24 cellular contexts compared by ENCODE assay signal in the genomic region with DNA sequence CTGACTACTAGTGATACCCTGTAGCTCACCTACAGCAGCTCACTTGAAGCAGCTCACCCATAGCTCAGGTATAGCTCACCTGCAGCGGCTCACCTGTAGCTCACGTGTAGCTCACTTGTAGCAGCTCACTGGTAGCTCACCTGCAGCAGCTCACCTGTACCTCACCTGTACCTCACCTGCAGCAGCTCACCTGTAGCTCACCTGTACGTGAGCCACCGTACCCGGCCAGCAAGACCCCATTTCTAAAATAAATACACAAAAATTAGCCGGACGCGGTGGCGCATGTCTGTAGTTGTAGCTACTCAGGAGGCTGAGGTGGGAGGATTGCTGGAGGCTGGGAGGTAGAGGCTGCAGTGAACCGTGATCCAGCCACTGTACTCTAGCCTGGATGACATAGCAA. TPM values are rescaled to one million over a fixed set of nuclear protein-coding genes. Genes with fewer than 3 reads are reported as not detected.
DNase-seq lines count a peak whose midpoint lies in the region; ATAC-seq, FAIRE-seq and TF ChIP-seq lines count a peak whose summit lies in the region.
"Had no signal": no experiment of that assay in that cellular context is flagged by ENCODE, and none has a peak within 500 bp of the region (broad histone marks: within the 10 kb centered on the region; RNA-seq: fewer than 3 reads in every experiment).

No MANE protein-coding gene starts in this region.

- H3K4me3 ChIP-seq in GM23338 (no peak overlapping the region), coronary artery (no peak overlapping the region)
- H3K4me3 ChIP-seq: A549; BLaER1 treated with 17β-estradiol and CSF1 and Interleukin-3, amounts not matched to agents 10 nM and 100 nM had no signal

- intact Hi-C loops in posterior vena cava (cut with DNase I): no loop called here

- H3F3A ChIP-seq in GM23338 (replicated peaks; ENCODE audit: low read depth): 0 out of 2 replicates have a peak, but pooled peaks cover 4% of the 10 kb centered on the region

- H3K9me2 ChIP-seq in GM23338 (ENCODE audit: insufficient read depth): peaks cover 3% of the 10 kb centered on the region; the same call in 1 of the 2 replicates

- H3K9me3 Mint-ChIP-seq in GM23338: peaks cover 81% of the 10 kb centered on the region
- H3K9me3 Mint-ChIP-seq: HFFc6 had no signal

- no peak for TF ChIP-seq CTCF in GM23338 (conservative IDR thresholded peaks at IDR 0.05; ENCODE audit: low read depth in 2 of 2)
- TF ChIP-seq CTCF in coronary artery (IDR thresholded peaks at IDR 0.05): no peak

- H3K27me3 ChIP-seq in GM23338 (ENCODE audit: insufficient read depth): no peaks in the 10 kb centered on the region
- H3K27me3 ChIP-seq: BE2C; BLaER1 treated with 17β-estradiol and CSF1 and Interleukin-3, amounts not matched to agents 10 nM and 100 nM had no signal

- H3K36me3 ChIP-seq in GM23338 (ENCODE audit: insufficient read depth): no peaks in the 10 kb centered on the region; the same call in 1 of the 2 replicates
- H3K36me3 ChIP-seq: BE2C; BLaER1 treated with 17β-estradiol and CSF1 and Interleukin-3, amounts not matched to agents 10 nM and 100 nM had no signal

- H3K36me3 Mint-ChIP-seq in GM23338 (ENCODE audit: low read depth): peaks cover 25% of the 10 kb centered on the region
- H3K36me3 Mint-ChIP-seq: CD4-positive, alpha-beta memory T cell had no signal

- peaks cover 11% of the 10 kb centered on the region for H3K27me3 Mint-ChIP-seq in GM23338 (ENCODE audit: insufficient read depth, low read depth, poor library complexity)

- ATAC-seq in GM23338 (no peak), HG02981 (IDR thresholded peaks at IDR 0.05; ENCODE audit: unreplicated experiment) (no peak)
- ATAC-seq: A549 had no signal

- CTCF ChIA-PET in HEK293T (lab: Yijun Ruan, JAX): no interaction called here

- H3K4me2 ChIP-seq in GM23338: no peak overlapping the region
- H3K4me2 ChIP-seq: A549; BLaER1 treated with 17β-estradiol and CSF1 and Interleukin-3, amounts not matched to agents 10 nM and 100 nM had no signal

- POLR2A ChIA-PET in HEK293T (lab: Yijun Ruan, JAX): no interaction called here

- no peak overlapping the region for H3K4me3 Mint-ChIP-seq in GM23338
- H3K4me3 Mint-ChIP-seq: CD4-positive, alpha-beta memory T cell; HFFc6 had no signal

- H3K79me2 ChIP-seq in GM23338 (replicated peaks; ENCODE audit: insufficient read depth): no peaks in the 10 kb centered on the region

- no peaks in the 10 kb centered on the region for H4K20me1 ChIP-seq in GM23338 (replicated peaks; ENCODE audit: insufficient read depth)
- H4K20me1 ChIP-seq: BLaER1 treated with 17β-estradiol and CSF1 and Interleukin-3, amounts not matched to agents 10 nM and 100 nM had no signal

- no peak overlapping the region for H3K27ac Mint-ChIP-seq in GM23338
- H3K27ac Mint-ChIP-seq: CD4-positive, alpha-beta memory T cell; HFFc6 had no signal

- no peaks in the 10 kb centered on the region for H3K4me1 Mint-ChIP-seq in GM23338
- H3K4me1 Mint-ChIP-seq: CD4-positive, alpha-beta memory T cell had no signal

- H3K4me1 ChIP-seq in GM23338 (ENCODE audit: insufficient read depth): peaks cover 5% of the 10 kb centered on the region
- H3K4me1 ChIP-seq: A549; BE2C; BLaER1 treated with 17β-estradiol and CSF1 and Interleukin-3, amounts not matched to agents 10 nM and 100 nM had no signal

- H2AFZ ChIP-seq in GM23338: 0 out of 2 replicates have a peak overlapping the region, but pooled peaks have one; percentile 14

- no peak overlapping the region for H3K27ac ChIP-seq in GM23338 (ENCODE audit: low read depth)
- no peak overlapping the region for H3K27ac ChIP-seq in coronary artery
- H3K27ac ChIP-seq: A549; BLaER1 treated with 17β-estradiol and CSF1 and Interleukin-3, amounts not matched to agents 10 nM and 100 nM had no signal

- no peak for DNase-seq in GM23338 (ENCODE audit: low spot score)
- DNase-seq in HEK293T (ENCODE audit: extremely low spot score): no peak
- DNase-seq in coronary artery (ENCODE audit: low spot score): peak; percentile 38
- peak; percentile 56 for DNase-seq in posterior vena cava (ENCODE audit: low spot score)
- DNase-seq in cerebellum (ENCODE audit: low spot score): no peak
- no peak for DNase-seq in GM19239 (ENCODE audit: insufficient read length, low spot score)
- no peak for DNase-seq in NCI-H1694 treated with DMSO at 0.1 percent for 48 hours (lab: John Stamatoyannopoulos, UW)
- DNase-seq: 8988T; ACHN; AML-193; BE2C; Calu3; CD4-positive, alpha-beta memory T cell; COR-L47; DMS53; DMS79 treated with DMSO at 0.1 percent for 48 hours; GOT3; H7; HCEC 1CT; HFFc6 had no signal

- no peak for FAIRE-seq in GM19239 (lab: Jason Lieb, UNC)
- FAIRE-seq: A549 had no signal

TF ChIP-seq in GM23338, 12 proteins besides CTCF, POLR2A, EP300 and RAD21 (continues in another document):
- TF ChIP-seq ZNF331 (CRISPR knock-in tag; IDR thresholded peaks at IDR 0.05; ENCODE audit: low read depth) (no peak), NANOG (IDR thresholded peaks at IDR 0.05; ENCODE audit: borderline replicate concordance) (no peak), EZH2phosphoT487 (IDR thresholded peaks at IDR 0.05; ENCODE audit: unreplicated experiment) (no peak), EZH2 (IDR thresholded peaks at IDR 0.05; ENCODE audit: low read depth, unreplicated experiment) (no peak)
- TF ChIP-seq, protein P1, sequence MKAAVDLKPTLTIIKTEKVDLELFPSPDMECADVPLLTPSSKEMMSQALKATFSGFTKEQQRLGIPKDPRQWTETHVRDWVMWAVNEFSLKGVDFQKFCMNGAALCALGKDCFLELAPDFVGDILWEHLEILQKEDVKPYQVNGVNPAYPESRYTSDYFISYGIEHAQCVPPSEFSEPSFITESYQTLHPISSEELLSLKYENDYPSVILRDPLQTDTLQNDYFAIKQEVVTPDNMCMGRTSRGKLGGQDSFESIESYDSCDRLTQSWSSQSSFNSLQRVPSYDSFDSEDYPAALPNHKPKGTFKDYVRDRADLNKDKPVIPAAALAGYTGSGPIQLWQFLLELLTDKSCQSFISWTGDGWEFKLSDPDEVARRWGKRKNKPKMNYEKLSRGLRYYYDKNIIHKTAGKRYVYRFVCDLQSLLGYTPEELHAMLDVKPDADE (IDR thresholded peaks at IDR 0.05): no peak

TF ChIP-seq in HEK293T, 16 proteins besides CTCF, POLR2A, EP300 and RAD21:
- TF ChIP-seq, protein P2, sequence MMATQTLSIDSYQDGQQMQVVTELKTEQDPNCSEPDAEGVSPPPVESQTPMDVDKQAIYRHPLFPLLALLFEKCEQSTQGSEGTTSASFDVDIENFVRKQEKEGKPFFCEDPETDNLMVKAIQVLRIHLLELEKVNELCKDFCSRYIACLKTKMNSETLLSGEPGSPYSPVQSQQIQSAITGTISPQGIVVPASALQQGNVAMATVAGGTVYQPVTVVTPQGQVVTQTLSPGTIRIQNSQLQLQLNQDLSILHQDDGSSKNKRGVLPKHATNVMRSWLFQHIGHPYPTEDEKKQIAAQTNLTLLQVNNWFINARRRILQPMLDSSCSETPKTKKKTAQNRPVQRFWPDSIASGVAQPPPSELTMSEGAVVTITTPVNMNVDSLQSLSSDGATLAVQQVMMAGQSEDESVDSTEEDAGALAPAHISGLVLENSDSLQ (IDR thresholded peaks at IDR 0.05): no peak
- TF ChIP-seq LEF1 (IDR thresholded peaks at IDR 0.05; ENCODE audit: borderline replicate concordance) (no peak), CTBP1 (IDR thresholded peaks at IDR 0.05; ENCODE audit: borderline replicate concordance) (peak; percentile 16; the same call in 1 of the 2 replicates), FOXM1 (IDR thresholded peaks at IDR 0.05; ENCODE audit: borderline replicate concordance) (no peak), ELF4 (IDR thresholded peaks at IDR 0.05) (no peak), L3MBTL2 (conservative IDR thresholded peaks at IDR 0.05) (no peak), HDGF (IDR thresholded peaks at IDR 0.05; ENCODE audit: borderline replicate concordance) (no peak), FOXA1 (IDR thresholded peaks at IDR 0.05) (no peak)

RNA-seq across cellular contexts. Expression of gene SHOX, which starts 30.6 kb away (rescaled TPM):
- not detected in 2 replicates for total RNA-seq in GM23338 (2014; rRNA removed; shearing (Covaris generic))
- polyA plus RNA-seq in GM23338 (2016; fragmentation: Nextera tagmentation; extraction: Ambion mirVana): 0.14 TPM in 1 of 2 replicates, not detected in the other
- total RNA-seq in posterior vena cava: not detected
- 0.18 TPM for total RNA-seq in cerebellum
- total RNA-seq: Calu3; CD4-positive, alpha-beta memory T cell; Daoy; H7 had no signal
- polyA plus RNA-seq: A549; CD4-positive, alpha-beta memory T cell had no signal

Comparison
In these comparisons a context has a peak if more than half of its experiments do, and no peak if none do; other contexts are left out.
1. DNase-seq: peak in coronary artery (single experiment) and posterior vena cava (single experiment); none in GM23338 (single experiment), HEK293T (single experiment), cerebellum (single experiment), GM19239 (single experiment) and NCI-H1694 treated with DMSO at 0.1 percent for 48 hours (single experiment).